In the genomic region with DNA sequence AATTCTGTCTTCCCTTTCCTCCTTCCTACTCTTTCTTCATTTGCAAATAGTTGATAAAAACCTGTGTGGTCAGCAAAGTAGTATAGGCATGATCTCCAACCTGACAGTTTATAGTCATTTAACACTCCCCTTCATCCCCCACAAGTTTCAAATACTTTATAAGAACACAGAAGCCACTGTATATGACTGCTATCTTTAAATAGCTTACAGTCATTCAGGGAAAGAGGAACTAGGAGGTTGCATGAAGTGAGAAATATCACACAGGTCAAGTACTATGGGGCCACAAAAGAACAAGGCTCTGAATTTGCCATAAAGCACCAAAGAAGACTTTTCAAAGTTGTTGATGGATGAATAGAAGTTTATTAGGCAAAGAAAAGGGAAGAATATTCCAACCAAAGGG, we compare ENCODE assay signal across 14 cellular contexts.
A peak's percentile ranks its signal among the peaks of the same experiment; 100 is the strongest.
DNase-seq lines count a peak whose midpoint lies in the region; ATAC-seq and TF ChIP-seq lines count a peak whose summit lies in the region.
"Had no signal": no experiment of that assay in that cellular context is flagged by ENCODE, and none has a peak within 500 bp of the region (broad histone marks: within the 10 kb centered on the region; RNA-seq: fewer than 3 reads in every experiment).

No MANE protein-coding gene starts in this region.

- intact Hi-C loops in mucosa of descending colon (cut with DNase I, micrococcal nuclease), result no loop called here

- H3K4me1 Mint-ChIP-seq in naive thymus-derived CD8-positive, alpha-beta T cell, result no peaks in the 10 kb centered on the region
- H3K4me1 Mint-ChIP-seq: activated CD4-positive, alpha-beta T cell treated with anti-CD3 and anti-CD28 coated beads, Interleukin-2, amount 10 ng/mL, durations not matched to agents 7 days and 5 days had no signal

- no peak overlapping the region for H3K4me3 Mint-ChIP-seq in naive thymus-derived CD8-positive, alpha-beta T cell
- H3K4me3 Mint-ChIP-seq: activated CD4-positive, alpha-beta T cell treated with anti-CD3 and anti-CD28 coated beads, Interleukin-2, amount 10 ng/mL, durations not matched to agents 7 days and 5 days had no signal

- H3K4me3 ChIP-seq in GM12865 (ENCODE audit: low read depth, low read length) (no peak overlapping the region), mucosa of descending colon (no peak overlapping the region)
- H3K4me3 ChIP-seq: suprapubic skin had no signal

- H3K4me1 ChIP-seq in mucosa of descending colon (ENCODE audit: low read depth), result no peaks in the 10 kb centered on the region
- H3K4me1 ChIP-seq: suprapubic skin had no signal

- POLR2A ChIA-PET in naive thymus-derived CD8-positive, alpha-beta T cell (lab: Charles Lee), result interaction anchor here (0.5 kb wide), 1 partner anchor 1820 kb away, joined by 3 read pairs; no protein-coding TSS in a partner anchor

- no peaks in the 10 kb centered on the region for H3K9me3 ChIP-seq in mucosa of descending colon
- H3K9me3 ChIP-seq: suprapubic skin had no signal

- no peaks in the 10 kb centered on the region for H3K36me3 ChIP-seq in mucosa of descending colon (ENCODE audit: low read depth)
- H3K36me3 ChIP-seq: suprapubic skin had no signal

- peak; percentile 96 for ATAC-seq in GM19468 (IDR thresholded peaks at IDR 0.05; ENCODE audit: extremely low read depth, unreplicated experiment)
- peak; percentile 64 for ATAC-seq in HG02938 (IDR thresholded peaks at IDR 0.05; ENCODE audit: unreplicated experiment)
- ATAC-seq in HG03565 (IDR thresholded peaks at IDR 0.05; ENCODE audit: unreplicated experiment), result peak; percentile 100
- no peak for ATAC-seq in mucosa of descending colon
- ATAC-seq in naive thymus-derived CD8-positive, alpha-beta T cell, result no peak

- H3K27me3 Mint-ChIP-seq in naive thymus-derived CD8-positive, alpha-beta T cell, result peaks cover 0 to 4% (median 0%) of the 10 kb centered on the region in 5 donors
- H3K27me3 Mint-ChIP-seq: activated CD4-positive, alpha-beta T cell treated with anti-CD3 and anti-CD28 coated beads, Interleukin-2, amount 10 ng/mL, durations not matched to agents 7 days and 5 days; progenitor cell of endocrine pancreas had no signal

- no peak overlapping the region for H3K27ac Mint-ChIP-seq in naive thymus-derived CD8-positive, alpha-beta T cell
- H3K27ac Mint-ChIP-seq: activated CD4-positive, alpha-beta T cell treated with anti-CD3 and anti-CD28 coated beads, Interleukin-2, amount 10 ng/mL, durations not matched to agents 7 days and 5 days; progenitor cell of endocrine pancreas had no signal

- TF ChIP-seq CTCF in GM12865 (IDR thresholded peaks at IDR 0.05; ENCODE audit: insufficient read depth, low read depth, low read length, missing control alignments) (no peak), mucosa of descending colon (IDR thresholded peaks at IDR 0.05) (no peak)

- peak; percentile 1 for DNase-seq in GM12865 (ENCODE audit: low read depth)
- DNase-seq in mucosa of descending colon, result no peak
- no peak for DNase-seq in RPMI8226
- no peak for DNase-seq in naive thymus-derived CD8-positive, alpha-beta T cell
- DNase-seq in activated effector memory CD4-positive, alpha-beta T cell treated with anti-CD3 and anti-CD28 coated beads, Interleukin-2, amount 50 U/mL, for 16 hours, result no peak
- DNase-seq: activated CD4-positive, alpha-beta T cell treated with anti-CD3 and anti-CD28 coated beads, Interleukin-2, amount 10 ng/mL, durations not matched to agents 7 days and 5 days; activated effector memory CD4-positive, alpha-beta T cell treated with Interleukin-2 at 50 U/mL for 16 hours; NCI-H748 treated with DMSO at 0.1 percent for 48 hours; SW 1271 had no signal

- peaks cover 0 to 3% (median 0%) of the 10 kb centered on the region in 9 donors for H3K9me3 Mint-ChIP-seq in naive thymus-derived CD8-positive, alpha-beta T cell
- H3K9me3 Mint-ChIP-seq: activated CD4-positive, alpha-beta T cell treated with anti-CD3 and anti-CD28 coated beads, Interleukin-2, amount 10 ng/mL, durations not matched to agents 7 days and 5 days had no signal

- no peaks in the 10 kb centered on the region for H3K36me3 Mint-ChIP-seq in naive thymus-derived CD8-positive, alpha-beta T cell

Comparison
In these comparisons a context has a peak if more than half of its experiments do, and no peak if none do; other contexts are left out.
1. ATAC-seq: peak in GM19468 (single experiment), HG02938 (single experiment) and HG03565 (single experiment); none in mucosa of descending colon (single experiment) and naive thymus-derived CD8-positive, alpha-beta T cell (0 of 2).